ENCODE assay signal across 1 cellular context in genomic region chr2:127386246-127386645, GRCh38.
TF ChIP-seq lines count a peak whose summit lies in the region.

No MANE protein-coding gene starts in this region.

TF ChIP-seq in H1, 55 proteins besides CTCF, POLR2A, EP300 and RAD21 (continued from another document):
- TF ChIP-seq CHD7 (IDR thresholded peaks at IDR 0.05; ENCODE audit: insufficient replicate concordance, low read length), result no peak
- no peak for TF ChIP-seq PHF8 (conservative IDR thresholded peaks at IDR 0.05; ENCODE audit: low read depth, low read length)
- TF ChIP-seq CREB1 (IDR thresholded peaks at IDR 0.05), result no peak
- TF ChIP-seq RFX5 (IDR thresholded peaks at IDR 0.05; ENCODE audit: borderline replicate concordance, low read depth, low read length), result no peak
